Comparison of ENCODE assay signal across 8 cellular contexts in genomic region chr13:76016799-76017198, GRCh38.
DNase-seq lines count a peak whose midpoint lies in the region; ATAC-seq and TF ChIP-seq lines count a peak whose summit lies in the region.

No MANE protein-coding gene starts in this region.

- no peaks in the 10 kb centered on the region for H3K27me3 ChIP-seq in Caco-2 (replicated peaks; ENCODE audit: control insufficient read depth, insufficient read depth, low read length)
- no peaks in the 10 kb centered on the region for H3K27me3 ChIP-seq in colonic mucosa
- no peaks in the 10 kb centered on the region for H3K27me3 ChIP-seq in osteoblast (ENCODE audit: insufficient read depth, low read length)

- intact Hi-C loops in Caco-2 (cut with micrococcal nuclease; ENCODE audit: unreplicated experiment), result loop anchor here (1.0 kb wide), 1 partner anchor 140 kb away; no protein-coding TSS in a partner anchor
- intact Hi-C loops in colonic mucosa (cut with DNase I), result loop anchor here (5.0 to 10.0 kb wide), 2 partner anchors 142 to 324 kb away; no protein-coding TSS in a partner anchor
- intact Hi-C loops in lower leg skin (cut with DNase I; ENCODE audit: low total_unique reads), result no loop called here

- H3K27me3 Mint-ChIP-seq in Caco-2 (ENCODE audit: insufficient read depth, unreplicated experiment), result no peaks in the 10 kb centered on the region

- no peak for TF ChIP-seq POLR2A in lower leg skin (IDR thresholded peaks at IDR 0.05)

- H2AFZ ChIP-seq in osteoblast (ENCODE audit: low read length), result no peak overlapping the region

- no TSS peak for BruUV-seq in Caco-2 (replicated peaks; lab: Mats Ljungman, UMichigan)

- TF ChIP-seq CTCF in Caco-2 (IDR thresholded peaks at IDR 0.05; ENCODE audit: insufficient read depth in 1 of 2, low read depth in 1 of 2, low read length in 1 of 2, severe bottlenecking in 1 of 2, unreplicated experiment in 1 of 2), result peak in 1 of 2 experiments; percentile 44
- TF ChIP-seq CTCF in colonic mucosa (IDR thresholded peaks at IDR 0.05), result peak; percentile 22
- peak; percentile 62 for TF ChIP-seq CTCF in osteoblast (IDR thresholded peaks at IDR 0.05; ENCODE audit: extremely low read depth, low read depth, low read length)
- no peak for TF ChIP-seq CTCF in lower leg skin (IDR thresholded peaks at IDR 0.05)

- H3K4me3 ChIP-seq in Caco-2 (ENCODE audit: low read depth, low read length) (no peak overlapping the region), colonic mucosa (no peak overlapping the region), osteoblast (ENCODE audit: insufficient read depth, low read length) (no peak overlapping the region), lower leg skin (ENCODE audit: low read depth, poor library complexity, severe bottlenecking) (no peak overlapping the region)

- ATAC-seq in GM18858 (IDR thresholded peaks at IDR 0.05; ENCODE audit: unreplicated experiment), result peak; percentile 82
- peak; percentile 81 for ATAC-seq in HG02870 (IDR thresholded peaks at IDR 0.05; ENCODE audit: unreplicated experiment)

- CTCF ChIA-PET in Caco-2 (lab: Charles Lee), result no interaction called here

- no peak overlapping the region for H3K4me3 Mint-ChIP-seq in Caco-2 (ENCODE audit: unreplicated experiment)

- H3K4me1 ChIP-seq in Caco-2 (peaks cover 67% of the 10 kb centered on the region), colonic mucosa (no peaks in the 10 kb centered on the region), osteoblast (ENCODE audit: insufficient read depth, low read length) (peaks cover 14% of the 10 kb centered on the region)

- no peaks in the 10 kb centered on the region for H4K20me1 ChIP-seq in osteoblast (ENCODE audit: insufficient read depth, low read length)

- POLR2A ChIA-PET in Caco-2 (lab: Charles Lee), result no interaction called here

- peaks cover 24% of the 10 kb centered on the region for H3K36me3 Mint-ChIP-seq in Caco-2 (ENCODE audit: insufficient read depth, unreplicated experiment)

- no peak overlapping the region for H3K27ac ChIP-seq in colonic mucosa
- H3K27ac ChIP-seq in osteoblast (ENCODE audit: low read depth, low read length), result no peak overlapping the region

- H3K4me1 Mint-ChIP-seq in Caco-2 (ENCODE audit: low read depth, unreplicated experiment), result peaks cover 41% of the 10 kb centered on the region

- no peaks in the 10 kb centered on the region for H3K79me2 ChIP-seq in osteoblast (ENCODE audit: insufficient read depth, low read length)

- peaks cover 44% of the 10 kb centered on the region for H3K9me3 Mint-ChIP-seq in Caco-2 (ENCODE audit: unreplicated experiment)

- peak overlapping the region; percentile 14 for H3K27ac Mint-ChIP-seq in Caco-2 (ENCODE audit: unreplicated experiment)

- no peak overlapping the region for H3K4me2 ChIP-seq in osteoblast (ENCODE audit: insufficient read depth, low read length)

- H3K9ac ChIP-seq in colonic mucosa (ENCODE audit: low read depth in 2 of 2, low read length in 2 of 2), result no peak overlapping the region

- peak in 1 of 2 experiments; percentile 27 for DNase-seq in Caco-2
- peak; percentile 20 to 61 for DNase-seq in NCI-H526 (lab: John Stamatoyannopoulos, UW)
- DNase-seq in colonic mucosa, result peak; percentile 26
- DNase-seq in osteoblast (ENCODE audit: insufficient read length, low spot score, missing footprints), result peak; percentile 15
- no peak for DNase-seq in NCI-H1436 (lab: John Stamatoyannopoulos, UW)
- DNase-seq in lower leg skin (ENCODE audit: low spot score in 2 of 2), result no peak

- H3K9me3 ChIP-seq in Caco-2 (no peaks in the 10 kb centered on the region; the same call in 1 of the 2 replicates), colonic mucosa (no peaks in the 10 kb centered on the region), osteoblast (ENCODE audit: low read depth, low read length) (no peaks in the 10 kb centered on the region)

- no peaks in the 10 kb centered on the region for H3K36me3 ChIP-seq in Caco-2 (ENCODE audit: control insufficient read depth, insufficient read depth, low read length)
- no peaks in the 10 kb centered on the region for H3K36me3 ChIP-seq in colonic mucosa
- H3K36me3 ChIP-seq in osteoblast (ENCODE audit: insufficient read depth, low read length), result no peaks in the 10 kb centered on the region

Comparison
In these comparisons a context has a peak if more than half of its experiments do, and no peak if none do; other contexts are left out.
1. DNase-seq: peak in NCI-H526 (2 of 2), colonic mucosa (single experiment) and osteoblast (single experiment); none in NCI-H1436 (single experiment) and lower leg skin (0 of 2).
2. CTCF ChIP-seq: peak in colonic mucosa (single experiment) and osteoblast (single experiment); none in lower leg skin (0 of 3).